ENCODE assay signal across 29 cellular contexts in the genomic region with DNA sequence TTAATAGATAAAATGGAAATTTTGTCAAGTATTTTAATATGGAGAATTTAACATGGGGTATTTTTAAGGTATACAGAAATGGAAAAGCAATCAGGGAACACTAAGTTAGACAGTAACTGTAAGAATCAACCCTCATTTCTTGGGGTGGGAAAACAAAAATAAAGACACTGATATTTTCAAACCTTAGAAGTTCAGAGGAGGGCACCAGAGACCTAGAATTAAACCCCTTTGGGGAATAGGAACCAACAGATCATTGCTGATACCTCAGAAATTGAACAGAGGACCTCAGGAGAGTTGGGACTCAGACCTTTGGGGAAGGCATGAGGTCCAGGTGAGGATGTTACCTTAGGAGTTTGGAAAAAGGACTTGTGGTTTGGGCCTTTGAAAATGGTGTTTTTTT.
"Had no signal": no experiment of that assay in that cellular context is flagged by ENCODE, and none has a peak within 500 bp of the region (broad histone marks: within the 10 kb centered on the region; RNA-seq: fewer than 3 reads in every experiment).

No MANE protein-coding gene starts in this region.

- H3K36me3 Mint-ChIP-seq: activated naive CD4-positive, alpha-beta T cell treated with anti-CD3 and anti-CD28 coated beads, Interleukin-2, amount 50 U/mL, for 24 hours; T-cell had no signal

- H3K27ac ChIP-seq: KMS-11, SK-N-MC had no signal

- H3K9ac ChIP-seq: KMS-11 had no signal

- H3K9me3 Mint-ChIP-seq: activated B cell treated with CpG ODN at 0.5 μM for 24 hours; activated CD8-positive, alpha-beta T cell treated with anti-CD3 and anti-CD28 coated beads for 36 hours; activated T-helper 1 cell treated with anti-CD3 and anti-CD28 coated beads, Interleukin-12 subunit alpha, Interleukin-12 subunit beta, Interleukin-2, Interleukin-4 antibody, amounts not matched to agents 30 ng/mL and 10 ng/mL and 1 ng/mL, durations not matched to agents 14 hours and 24 hours and 36 hours; T-cell had no signal

- DNase-seq: activated B cell treated with CpG ODN at 0.5 μM for 24 hours; activated CD4-positive, alpha-beta T cell treated with anti-CD3 and anti-CD28 coated beads for 1 hour; activated CD4-positive, alpha-beta T cell treated with anti-CD3 and anti-CD28 coated beads, Interleukin-2, amount 50 U/mL, for 1 hour; activated CD8-positive, alpha-beta memory T cell treated with anti-CD3 and anti-CD28 coated beads, Interleukin-2, amount 50 U/mL, for 4 hours; activated CD8-positive, alpha-beta T cell treated with anti-CD3 and anti-CD28 coated beads for 36 hours; activated effector memory CD4-positive, alpha-beta T cell treated with Interleukin-2 at 50 U/mL for 16 hours; activated naive CD4-positive, alpha-beta T cell; activated T-cell treated with anti-CD3 and anti-CD28 coated beads, Interleukin-2, amount 50 U/mL, for 1 hour; aorta; MM.1S; NCI-H1105; NCI-H1436 treated with DMSO at 0.1 percent for 48 hours; NCI-H187 treated with DMSO at 0.1 percent for 48 hours; NCI-H2171; NCI-H2227 treated with DMSO at 0.1 percent for 48 hours; NCI-H446 treated with DMSO at 0.1 percent for 48 hours; NCI-H524 treated with DMSO at 0.1 percent for 48 hours; NCI-H748 treated with DMSO at 0.1 percent for 48 hours; RPMI8226; T-cell; T-helper 2 cell; T1000 had no signal

- H3K27me3 Mint-ChIP-seq: activated B cell treated with CpG ODN at 0.5 μM for 24 hours; activated CD8-positive, alpha-beta T cell treated with anti-CD3 and anti-CD28 coated beads for 36 hours; activated naive CD4-positive, alpha-beta T cell treated with anti-CD3 and anti-CD28 coated beads, Interleukin-2, amount 50 U/mL, for 24 hours; central memory CD8-positive, alpha-beta T cell; T-cell had no signal

- H3K4me3 Mint-ChIP-seq: activated B cell treated with CpG ODN at 0.5 μM for 24 hours; activated CD8-positive, alpha-beta T cell treated with anti-CD3 and anti-CD28 coated beads for 36 hours; activated naive CD4-positive, alpha-beta T cell treated with anti-CD3 and anti-CD28 coated beads, Interleukin-2, amount 50 U/mL, for 24 hours; activated T-helper 1 cell treated with anti-CD3 and anti-CD28 coated beads, Interleukin-12 subunit alpha, Interleukin-12 subunit beta, Interleukin-2, Interleukin-4 antibody, amounts not matched to agents 30 ng/mL and 10 ng/mL and 1 ng/mL, durations not matched to agents 14 hours and 24 hours and 36 hours; central memory CD8-positive, alpha-beta T cell; T-cell had no signal

- H3K4me2 ChIP-seq: KMS-11 had no signal

- H3K27ac Mint-ChIP-seq: activated B cell treated with CpG ODN at 0.5 μM for 24 hours; activated CD8-positive, alpha-beta T cell treated with anti-CD3 and anti-CD28 coated beads for 36 hours; activated naive CD4-positive, alpha-beta T cell treated with anti-CD3 and anti-CD28 coated beads, Interleukin-2, amount 50 U/mL, for 24 hours; activated T-helper 1 cell treated with anti-CD3 and anti-CD28 coated beads, Interleukin-12 subunit alpha, Interleukin-12 subunit beta, Interleukin-2, Interleukin-4 antibody, amounts not matched to agents 30 ng/mL and 10 ng/mL and 1 ng/mL, durations not matched to agents 14 hours and 24 hours and 36 hours; T-cell had no signal

- H3K4me1 Mint-ChIP-seq: activated B cell treated with CpG ODN at 0.5 μM for 24 hours; activated naive CD4-positive, alpha-beta T cell treated with anti-CD3 and anti-CD28 coated beads, Interleukin-2, amount 50 U/mL, for 24 hours; central memory CD8-positive, alpha-beta T cell; T-cell had no signal

- H3K4me3 ChIP-seq: SK-N-MC had no signal

- ATAC-seq: activated CD8-positive, alpha-beta T cell treated with anti-CD3 and anti-CD28 coated beads for 36 hours; Panc1; Right ventricle myocardium inferior; T-cell had no signal
